Comparison of ENCODE assay signal across 1 cellular context in the genomic region with DNA sequence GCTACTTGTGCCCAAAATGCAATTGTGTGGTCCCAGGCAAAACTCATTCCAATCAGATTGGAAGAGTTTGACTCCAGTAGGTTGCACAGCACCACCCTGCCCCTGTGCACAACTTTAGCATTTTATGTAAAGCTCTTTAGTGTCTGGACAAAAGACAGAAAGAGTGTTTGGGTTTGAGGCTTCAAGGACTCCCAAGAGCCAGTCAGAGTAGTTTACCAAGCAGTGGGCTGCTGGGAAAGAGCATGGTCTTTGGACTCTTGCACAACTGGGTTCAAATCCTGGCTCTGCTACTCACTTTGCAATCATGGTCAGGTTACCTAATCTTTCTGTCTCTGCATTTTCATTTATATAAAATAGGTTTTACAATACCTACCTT.
TF ChIP-seq lines count a peak whose summit lies in the region.

No MANE protein-coding gene starts in this region.

TF ChIP-seq in HepG2, 621 proteins besides CTCF, POLR2A, EP300 and RAD21 (continued from another document and continues in another):
- TF ChIP-seq, protein P1, sequence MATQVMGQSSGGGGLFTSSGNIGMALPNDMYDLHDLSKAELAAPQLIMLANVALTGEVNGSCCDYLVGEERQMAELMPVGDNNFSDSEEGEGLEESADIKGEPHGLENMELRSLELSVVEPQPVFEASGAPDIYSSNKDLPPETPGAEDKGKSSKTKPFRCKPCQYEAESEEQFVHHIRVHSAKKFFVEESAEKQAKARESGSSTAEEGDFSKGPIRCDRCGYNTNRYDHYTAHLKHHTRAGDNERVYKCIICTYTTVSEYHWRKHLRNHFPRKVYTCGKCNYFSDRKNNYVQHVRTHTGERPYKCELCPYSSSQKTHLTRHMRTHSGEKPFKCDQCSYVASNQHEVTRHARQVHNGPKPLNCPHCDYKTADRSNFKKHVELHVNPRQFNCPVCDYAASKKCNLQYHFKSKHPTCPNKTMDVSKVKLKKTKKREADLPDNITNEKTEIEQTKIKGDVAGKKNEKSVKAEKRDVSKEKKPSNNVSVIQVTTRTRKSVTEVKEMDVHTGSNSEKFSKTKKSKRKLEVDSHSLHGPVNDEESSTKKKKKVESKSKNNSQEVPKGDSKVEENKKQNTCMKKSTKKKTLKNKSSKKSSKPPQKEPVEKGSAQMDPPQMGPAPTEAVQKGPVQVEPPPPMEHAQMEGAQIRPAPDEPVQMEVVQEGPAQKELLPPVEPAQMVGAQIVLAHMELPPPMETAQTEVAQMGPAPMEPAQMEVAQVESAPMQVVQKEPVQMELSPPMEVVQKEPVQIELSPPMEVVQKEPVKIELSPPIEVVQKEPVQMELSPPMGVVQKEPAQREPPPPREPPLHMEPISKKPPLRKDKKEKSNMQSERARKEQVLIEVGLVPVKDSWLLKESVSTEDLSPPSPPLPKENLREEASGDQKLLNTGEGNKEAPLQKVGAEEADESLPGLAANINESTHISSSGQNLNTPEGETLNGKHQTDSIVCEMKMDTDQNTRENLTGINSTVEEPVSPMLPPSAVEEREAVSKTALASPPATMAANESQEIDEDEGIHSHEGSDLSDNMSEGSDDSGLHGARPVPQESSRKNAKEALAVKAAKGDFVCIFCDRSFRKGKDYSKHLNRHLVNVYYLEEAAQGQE (IDR thresholded peaks at IDR 0.05; ENCODE audit: borderline replicate concordance in 1 of 2, low read depth in 1 of 2, low read length in 2 of 2) = 0 out of 4 replicates have a peak, but pooled peaks of 1 of the 2 experiments have one; percentile 19
- TF ChIP-seq UBTF (CRISPR knock-in tag; IDR thresholded peaks at IDR 0.05) = no peak
- TF ChIP-seq, protein P2, sequence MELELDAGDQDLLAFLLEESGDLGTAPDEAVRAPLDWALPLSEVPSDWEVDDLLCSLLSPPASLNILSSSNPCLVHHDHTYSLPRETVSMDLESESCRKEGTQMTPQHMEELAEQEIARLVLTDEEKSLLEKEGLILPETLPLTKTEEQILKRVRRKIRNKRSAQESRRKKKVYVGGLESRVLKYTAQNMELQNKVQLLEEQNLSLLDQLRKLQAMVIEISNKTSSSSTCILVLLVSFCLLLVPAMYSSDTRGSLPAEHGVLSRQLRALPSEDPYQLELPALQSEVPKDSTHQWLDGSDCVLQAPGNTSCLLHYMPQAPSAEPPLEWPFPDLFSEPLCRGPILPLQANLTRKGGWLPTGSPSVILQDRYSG (CRISPR knock-in tag; IDR thresholded peaks at IDR 0.05) = no peak
- TF ChIP-seq ZNF160 (CRISPR knock-in tag; IDR thresholded peaks at IDR 0.05) = peak; percentile 62; the same call in 1 of the 2 replicates
- TF ChIP-seq, protein P3, sequence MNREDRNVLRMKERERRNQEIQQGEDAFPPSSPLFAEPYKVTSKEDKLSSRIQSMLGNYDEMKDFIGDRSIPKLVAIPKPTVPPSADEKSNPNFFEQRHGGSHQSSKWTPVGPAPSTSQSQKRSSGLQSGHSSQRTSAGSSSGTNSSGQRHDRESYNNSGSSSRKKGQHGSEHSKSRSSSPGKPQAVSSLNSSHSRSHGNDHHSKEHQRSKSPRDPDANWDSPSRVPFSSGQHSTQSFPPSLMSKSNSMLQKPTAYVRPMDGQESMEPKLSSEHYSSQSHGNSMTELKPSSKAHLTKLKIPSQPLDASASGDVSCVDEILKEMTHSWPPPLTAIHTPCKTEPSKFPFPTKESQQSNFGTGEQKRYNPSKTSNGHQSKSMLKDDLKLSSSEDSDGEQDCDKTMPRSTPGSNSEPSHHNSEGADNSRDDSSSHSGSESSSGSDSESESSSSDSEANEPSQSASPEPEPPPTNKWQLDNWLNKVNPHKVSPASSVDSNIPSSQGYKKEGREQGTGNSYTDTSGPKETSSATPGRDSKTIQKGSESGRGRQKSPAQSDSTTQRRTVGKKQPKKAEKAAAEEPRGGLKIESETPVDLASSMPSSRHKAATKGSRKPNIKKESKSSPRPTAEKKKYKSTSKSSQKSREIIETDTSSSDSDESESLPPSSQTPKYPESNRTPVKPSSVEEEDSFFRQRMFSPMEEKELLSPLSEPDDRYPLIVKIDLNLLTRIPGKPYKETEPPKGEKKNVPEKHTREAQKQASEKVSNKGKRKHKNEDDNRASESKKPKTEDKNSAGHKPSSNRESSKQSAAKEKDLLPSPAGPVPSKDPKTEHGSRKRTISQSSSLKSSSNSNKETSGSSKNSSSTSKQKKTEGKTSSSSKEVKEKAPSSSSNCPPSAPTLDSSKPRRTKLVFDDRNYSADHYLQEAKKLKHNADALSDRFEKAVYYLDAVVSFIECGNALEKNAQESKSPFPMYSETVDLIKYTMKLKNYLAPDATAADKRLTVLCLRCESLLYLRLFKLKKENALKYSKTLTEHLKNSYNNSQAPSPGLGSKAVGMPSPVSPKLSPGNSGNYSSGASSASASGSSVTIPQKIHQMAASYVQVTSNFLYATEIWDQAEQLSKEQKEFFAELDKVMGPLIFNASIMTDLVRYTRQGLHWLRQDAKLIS (CRISPR knock-in tag; IDR thresholded peaks at IDR 0.05) = no peak
- TF ChIP-seq PHF8 (CRISPR knock-in tag; IDR thresholded peaks at IDR 0.05) = no peak; the same call in 1 of the 2 replicates
- TF ChIP-seq, protein P4, sequence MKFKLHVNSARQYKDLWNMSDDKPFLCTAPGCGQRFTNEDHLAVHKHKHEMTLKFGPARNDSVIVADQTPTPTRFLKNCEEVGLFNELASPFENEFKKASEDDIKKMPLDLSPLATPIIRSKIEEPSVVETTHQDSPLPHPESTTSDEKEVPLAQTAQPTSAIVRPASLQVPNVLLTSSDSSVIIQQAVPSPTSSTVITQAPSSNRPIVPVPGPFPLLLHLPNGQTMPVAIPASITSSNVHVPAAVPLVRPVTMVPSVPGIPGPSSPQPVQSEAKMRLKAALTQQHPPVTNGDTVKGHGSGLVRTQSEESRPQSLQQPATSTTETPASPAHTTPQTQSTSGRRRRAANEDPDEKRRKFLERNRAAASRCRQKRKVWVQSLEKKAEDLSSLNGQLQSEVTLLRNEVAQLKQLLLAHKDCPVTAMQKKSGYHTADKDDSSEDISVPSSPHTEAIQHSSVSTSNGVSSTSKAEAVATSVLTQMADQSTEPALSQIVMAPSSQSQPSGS (CRISPR knock-in tag; IDR thresholded peaks at IDR 0.05) = peak; percentile 75
- peak; percentile 98 for TF ChIP-seq GATAD2A (CRISPR knock-in tag; IDR thresholded peaks at IDR 0.05)
- TF ChIP-seq HCFC1 (IDR thresholded peaks at IDR 0.05; ENCODE audit: low read depth, low read length) = no peak
- peak; percentile 59; the same call in 1 of the 2 replicates for TF ChIP-seq MIER3 (CRISPR knock-in tag; IDR thresholded peaks at IDR 0.05; ENCODE audit: borderline replicate concordance)
- no peak for TF ChIP-seq KLF12 (CRISPR knock-in tag; IDR thresholded peaks at IDR 0.05; ENCODE audit: borderline replicate concordance)
- TF ChIP-seq ZNF543 (CRISPR knock-in tag; IDR thresholded peaks at IDR 0.05) = peak; percentile 50; the same call in 1 of the 2 replicates
- no peak for TF ChIP-seq ZNF260 (CRISPR knock-in tag; IDR thresholded peaks at IDR 0.05; ENCODE audit: borderline replicate concordance, low read depth)
- no peak for TF ChIP-seq ZNF432 (CRISPR knock-in tag; IDR thresholded peaks at IDR 0.05; ENCODE audit: borderline replicate concordance)
- no peak for TF ChIP-seq RBFOX2 (IDR thresholded peaks at IDR 0.05; ENCODE audit: low read depth, low read length)
- no peak for TF ChIP-seq SOX6 (IDR thresholded peaks at IDR 0.05)
- peak; percentile 85 for TF ChIP-seq SOX6 (CRISPR knock-in tag; IDR thresholded peaks at IDR 0.05)
- TF ChIP-seq PPARG (CRISPR knock-in tag; conservative IDR thresholded peaks at IDR 0.05) = peak; percentile 43; the same call in 1 of the 2 replicates
- TF ChIP-seq SPEN (CRISPR knock-in tag; IDR thresholded peaks at IDR 0.05; ENCODE audit: low read depth) = no peak; the same call in 1 of the 2 replicates
- peak; percentile 33; the same call in 1 of the 2 replicates for TF ChIP-seq NFYB (CRISPR knock-in tag; IDR thresholded peaks at IDR 0.05)
- peak; percentile 69 for TF ChIP-seq THAP11 (CRISPR knock-in tag; IDR thresholded peaks at IDR 0.05)
- TF ChIP-seq, protein P5, sequence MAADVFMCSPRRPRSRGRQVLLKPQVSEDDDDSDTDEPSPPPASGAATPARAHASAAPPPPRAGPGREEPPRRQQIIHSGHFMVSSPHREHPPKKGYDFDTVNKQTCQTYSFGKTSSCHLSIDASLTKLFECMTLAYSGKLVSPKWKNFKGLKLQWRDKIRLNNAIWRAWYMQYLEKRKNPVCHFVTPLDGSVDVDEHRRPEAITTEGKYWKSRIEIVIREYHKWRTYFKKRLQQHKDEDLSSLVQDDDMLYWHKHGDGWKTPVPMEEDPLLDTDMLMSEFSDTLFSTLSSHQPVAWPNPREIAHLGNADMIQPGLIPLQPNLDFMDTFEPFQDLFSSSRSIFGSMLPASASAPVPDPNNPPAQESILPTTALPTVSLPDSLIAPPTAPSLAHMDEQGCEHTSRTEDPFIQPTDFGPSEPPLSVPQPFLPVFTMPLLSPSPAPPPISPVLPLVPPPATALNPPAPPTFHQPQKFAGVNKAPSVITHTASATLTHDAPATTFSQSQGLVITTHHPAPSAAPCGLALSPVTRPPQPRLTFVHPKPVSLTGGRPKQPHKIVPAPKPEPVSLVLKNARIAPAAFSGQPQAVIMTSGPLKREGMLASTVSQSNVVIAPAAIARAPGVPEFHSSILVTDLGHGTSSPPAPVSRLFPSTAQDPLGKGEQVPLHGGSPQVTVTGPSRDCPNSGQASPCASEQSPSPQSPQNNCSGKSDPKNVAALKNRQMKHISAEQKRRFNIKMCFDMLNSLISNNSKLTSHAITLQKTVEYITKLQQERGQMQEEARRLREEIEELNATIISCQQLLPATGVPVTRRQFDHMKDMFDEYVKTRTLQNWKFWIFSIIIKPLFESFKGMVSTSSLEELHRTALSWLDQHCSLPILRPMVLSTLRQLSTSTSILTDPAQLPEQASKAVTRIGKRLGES (CRISPR knock-in tag; IDR thresholded peaks at IDR 0.05; ENCODE audit: borderline replicate concordance) = no peak
- TF ChIP-seq ZNF580 (CRISPR knock-in tag; IDR thresholded peaks at IDR 0.05; ENCODE audit: borderline replicate concordance, low read depth) = 0 out of 2 replicates have a peak, but pooled peaks have one; percentile 64
- TF ChIP-seq ZNF263 (CRISPR knock-in tag; IDR thresholded peaks at IDR 0.05) = no peak
- TF ChIP-seq, protein P6, sequence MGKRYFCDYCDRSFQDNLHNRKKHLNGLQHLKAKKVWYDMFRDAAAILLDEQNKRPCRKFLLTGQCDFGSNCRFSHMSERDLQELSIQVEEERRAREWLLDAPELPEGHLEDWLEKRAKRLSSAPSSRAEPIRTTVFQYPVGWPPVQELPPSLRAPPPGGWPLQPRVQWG (CRISPR knock-in tag; IDR thresholded peaks at IDR 0.05; ENCODE audit: borderline replicate concordance, low read depth) = no peak
- no peak for TF ChIP-seq SSRP1 (CRISPR knock-in tag; IDR thresholded peaks at IDR 0.05)
- peak; percentile 64 for TF ChIP-seq NFIC (IDR thresholded peaks at IDR 0.05; ENCODE audit: low read length)
- TF ChIP-seq ZFP90 (CRISPR knock-in tag; IDR thresholded peaks at IDR 0.05; ENCODE audit: borderline replicate concordance) = no peak
- TF ChIP-seq PREB (CRISPR knock-in tag; IDR thresholded peaks at IDR 0.05) = no peak
- TF ChIP-seq ZNF616 (CRISPR knock-in tag; IDR thresholded peaks at IDR 0.05; ENCODE audit: low read depth) = no peak
- peak; percentile 47; the same call in 1 of the 2 replicates for TF ChIP-seq SAP130 (CRISPR knock-in tag; IDR thresholded peaks at IDR 0.05; ENCODE audit: low read depth)
- TF ChIP-seq ZZZ3 (CRISPR knock-in tag; IDR thresholded peaks at IDR 0.05; ENCODE audit: borderline replicate concordance) = no peak
- TF ChIP-seq IKZF4 (CRISPR knock-in tag; IDR thresholded peaks at IDR 0.05; ENCODE audit: borderline replicate concordance, low read depth, not compliant biosample characterization) = no peak
- no peak for TF ChIP-seq TOE1 (CRISPR knock-in tag; IDR thresholded peaks at IDR 0.05)
- TF ChIP-seq NR2F1 (CRISPR knock-in tag; IDR thresholded peaks at IDR 0.05) = no peak
- TF ChIP-seq YEATS2 (CRISPR knock-in tag; IDR thresholded peaks at IDR 0.05; ENCODE audit: borderline replicate concordance) = 0 out of 2 replicates have a peak, but pooled peaks have one; percentile 34
- TF ChIP-seq, protein P7, sequence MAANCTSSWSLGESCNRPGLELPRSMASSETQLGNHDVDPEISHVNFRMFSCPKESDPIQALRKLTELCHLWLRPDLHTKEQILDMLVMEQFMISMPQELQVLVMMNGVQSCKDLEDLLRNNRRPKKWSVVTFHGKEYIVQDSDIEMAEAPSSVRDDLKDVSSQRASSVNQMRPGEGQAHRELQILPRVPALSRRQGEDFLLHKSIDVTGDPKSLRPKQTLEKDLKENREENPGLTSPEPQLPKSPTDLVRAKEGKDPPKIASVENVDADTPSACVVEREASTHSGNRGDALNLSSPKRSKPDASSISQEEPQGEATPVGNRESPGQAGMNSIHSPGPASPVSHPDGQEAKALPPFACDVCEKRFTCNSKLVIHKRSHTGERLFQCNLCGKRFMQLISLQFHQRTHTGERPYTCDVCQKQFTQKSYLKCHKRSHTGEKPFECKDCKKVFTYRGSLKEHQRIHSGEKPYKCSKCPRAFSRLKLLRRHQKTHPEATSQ (CRISPR knock-in tag; IDR thresholded peaks at IDR 0.05; ENCODE audit: borderline replicate concordance) = 0 out of 2 replicates have a peak, but pooled peaks have one; percentile 23
